18 cellular contexts compared by ENCODE assay signal in the genomic region with DNA sequence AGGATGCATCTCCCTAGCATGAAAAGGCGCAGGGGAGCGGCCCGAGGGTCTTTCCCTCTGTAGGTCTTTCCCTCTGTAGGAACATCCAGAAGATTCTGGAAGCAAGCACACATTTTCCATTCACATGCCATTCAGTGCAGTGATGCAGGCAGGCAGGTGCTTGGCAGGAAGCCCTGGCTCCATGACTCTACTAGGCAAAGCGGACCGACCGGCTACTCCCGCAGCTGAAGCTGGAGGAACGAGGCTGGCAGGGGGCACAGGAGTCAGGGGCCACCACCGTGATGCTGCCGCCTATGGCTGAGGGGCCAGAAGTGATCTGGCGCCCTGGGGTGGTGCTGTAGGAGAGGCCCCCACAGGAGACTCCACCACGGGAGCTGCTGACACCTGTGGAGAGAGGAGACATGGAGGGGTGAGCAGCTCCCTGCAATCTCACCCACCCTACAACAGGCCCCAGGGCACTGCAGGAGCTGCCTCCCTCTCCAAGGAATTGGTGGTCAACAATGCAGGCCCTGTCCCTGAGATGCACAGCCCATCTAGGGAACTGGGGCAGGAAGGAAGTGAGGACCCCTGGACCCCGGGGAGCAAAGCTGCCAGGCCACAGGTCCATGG. TPM values are rescaled to one million over a fixed set of nuclear protein-coding genes. Genes with fewer than 3 reads are reported as not detected.
"Had no signal": no experiment of that assay in that cellular context is flagged by ENCODE, and none has a peak within 500 bp of the region (broad histone marks: within the 10 kb centered on the region; RNA-seq: fewer than 3 reads in every experiment).

No MANE protein-coding gene starts in this region.

- H3K27me3 Mint-ChIP-seq: activated naive CD8-positive, alpha-beta T cell treated with anti-CD3 and anti-CD28 coated beads for 36 hours had no signal

- H3K9me3 Mint-ChIP-seq: activated B cell treated with CpG ODN at 0.5 μM for 24 hours; activated CD4-positive, alpha-beta T cell treated with anti-CD3 and anti-CD28 coated beads, Interleukin-2, amount 10 ng/mL, durations not matched to agents 24 days and 14 days; activated naive CD8-positive, alpha-beta T cell treated with anti-CD3 and anti-CD28 coated beads for 36 hours; activated T-helper 2 cell treated with anti-CD3 and anti-CD28 coated beads, Interferon-gamma antibody, Interleukin-2, Interleukin-4, amounts not matched to agents 10 μg/mL and 5 μg/mL and 100 μg/mL, durations not matched to agents 14 hours and 24 hours and 36 hours; memory B cell; neural crest cell had no signal

- H3K27ac Mint-ChIP-seq: activated B cell treated with CpG ODN at 0.5 μM for 24 hours; activated CD4-positive, alpha-beta T cell treated with anti-CD3 and anti-CD28 coated beads, Interleukin-2, amount 10 ng/mL, durations not matched to agents 24 days and 14 days; activated naive CD8-positive, alpha-beta T cell treated with anti-CD3 and anti-CD28 coated beads for 36 hours; activated T-helper 2 cell treated with anti-CD3 and anti-CD28 coated beads, Interferon-gamma antibody, Interleukin-2, Interleukin-4, amounts not matched to agents 10 μg/mL and 5 μg/mL and 100 μg/mL, durations not matched to agents 14 hours and 24 hours and 36 hours; memory B cell had no signal

- H3K27ac ChIP-seq: heart left ventricle, parathyroid adenoma had no signal

- H3K9me3 ChIP-seq: heart left ventricle had no signal

- DNase-seq: activated B cell treated with CpG ODN at 0.5 μM for 24 hours; activated CD4-positive, alpha-beta T cell treated with anti-CD3 and anti-CD28 coated beads, Interleukin-2, amount 10 ng/mL, durations not matched to agents 24 days and 14 days; activated CD8-positive, alpha-beta memory T cell treated with anti-CD3 and anti-CD28 coated beads for 24 hours; activated naive CD8-positive, alpha-beta T cell treated with anti-CD3 and anti-CD28 coated beads for 36 hours; heart left ventricle; retina; small intestine; trophoblast cell had no signal

- H3K36me3 ChIP-seq: heart left ventricle had no signal

- H3K4me1 Mint-ChIP-seq: neural crest cell had no signal

- H3K36me3 Mint-ChIP-seq: activated naive CD8-positive, alpha-beta T cell treated with anti-CD3 and anti-CD28 coated beads for 36 hours; memory B cell had no signal

- H3K4me1 ChIP-seq: heart left ventricle, parathyroid adenoma had no signal

- FAIRE-seq: frontal cortex, islet of Langerhans, small intestine had no signal

- H3K4me3 ChIP-seq: heart left ventricle had no signal

- H3K4me3 Mint-ChIP-seq: activated B cell treated with CpG ODN at 0.5 μM for 24 hours; activated CD4-positive, alpha-beta T cell treated with anti-CD3 and anti-CD28 coated beads, Interleukin-2, amount 10 ng/mL, durations not matched to agents 24 days and 14 days; activated naive CD8-positive, alpha-beta T cell treated with anti-CD3 and anti-CD28 coated beads for 36 hours; memory B cell; neural crest cell had no signal

RNA-seq across cellular contexts. Expression of gene KRT85, which starts 6.5 kb away (rescaled TPM):
- total RNA-seq: activated B cell treated with CpG ODN at 0.5 μM for 24 hours; activated CD4-positive, alpha-beta T cell treated with anti-CD3 and anti-CD28 coated beads, Interleukin-2, amount 10 ng/mL, durations not matched to agents 24 days and 14 days; activated naive CD8-positive, alpha-beta T cell treated with anti-CD3 and anti-CD28 coated beads for 36 hours; activated T-helper 2 cell treated with anti-CD3 and anti-CD28 coated beads, Interferon-gamma antibody, Interleukin-2, Interleukin-4, amounts not matched to agents 10 μg/mL and 5 μg/mL and 100 μg/mL, durations not matched to agents 14 hours and 24 hours and 36 hours; aorta; fibroblast of lung; frontal cortex; heart left ventricle; left lobe of liver; neural crest cell; T-helper 1 cell treated with Interleukin-12 subunit alpha and Interleukin-12 subunit beta and Interleukin-4 antibody, amounts not matched to agents 30 ng/mL and 1 ng/mL, for 36 hours had no signal
- polyA plus RNA-seq: aorta, fibroblast of lung, heart left ventricle, small intestine had no signal

RNA-seq across cellular contexts. Expression of gene KRT84, which starts 24.7 kb away (rescaled TPM):
- total RNA-seq: activated B cell treated with CpG ODN at 0.5 μM for 24 hours; activated CD4-positive, alpha-beta T cell treated with anti-CD3 and anti-CD28 coated beads, Interleukin-2, amount 10 ng/mL, durations not matched to agents 24 days and 14 days; activated naive CD8-positive, alpha-beta T cell treated with anti-CD3 and anti-CD28 coated beads for 36 hours; activated T-helper 2 cell treated with anti-CD3 and anti-CD28 coated beads, Interferon-gamma antibody, Interleukin-2, Interleukin-4, amounts not matched to agents 10 μg/mL and 5 μg/mL and 100 μg/mL, durations not matched to agents 14 hours and 24 hours and 36 hours; aorta; fibroblast of lung; frontal cortex; heart left ventricle; left lobe of liver; neural crest cell; T-helper 1 cell treated with Interleukin-12 subunit alpha and Interleukin-12 subunit beta and Interleukin-4 antibody, amounts not matched to agents 30 ng/mL and 1 ng/mL, for 36 hours had no signal
- polyA plus RNA-seq: aorta, fibroblast of lung, heart left ventricle, small intestine had no signal

RNA-seq across cellular contexts. Expression of gene KRT83, which starts 39.6 kb away (rescaled TPM):
- total RNA-seq: activated B cell treated with CpG ODN at 0.5 μM for 24 hours; activated CD4-positive, alpha-beta T cell treated with anti-CD3 and anti-CD28 coated beads, Interleukin-2, amount 10 ng/mL, durations not matched to agents 24 days and 14 days; activated naive CD8-positive, alpha-beta T cell treated with anti-CD3 and anti-CD28 coated beads for 36 hours; activated T-helper 2 cell treated with anti-CD3 and anti-CD28 coated beads, Interferon-gamma antibody, Interleukin-2, Interleukin-4, amounts not matched to agents 10 μg/mL and 5 μg/mL and 100 μg/mL, durations not matched to agents 14 hours and 24 hours and 36 hours; aorta; fibroblast of lung; frontal cortex; heart left ventricle; left lobe of liver; neural crest cell; T-helper 1 cell treated with Interleukin-12 subunit alpha and Interleukin-12 subunit beta and Interleukin-4 antibody, amounts not matched to agents 30 ng/mL and 1 ng/mL, for 36 hours had no signal
- polyA plus RNA-seq: aorta, fibroblast of lung, heart left ventricle, small intestine had no signal

RNA-seq across cellular contexts. Expression of gene KRT82, which starts 45.4 kb away (rescaled TPM):
- total RNA-seq: activated B cell treated with CpG ODN at 0.5 μM for 24 hours; activated CD4-positive, alpha-beta T cell treated with anti-CD3 and anti-CD28 coated beads, Interleukin-2, amount 10 ng/mL, durations not matched to agents 24 days and 14 days; activated naive CD8-positive, alpha-beta T cell treated with anti-CD3 and anti-CD28 coated beads for 36 hours; activated T-helper 2 cell treated with anti-CD3 and anti-CD28 coated beads, Interferon-gamma antibody, Interleukin-2, Interleukin-4, amounts not matched to agents 10 μg/mL and 5 μg/mL and 100 μg/mL, durations not matched to agents 14 hours and 24 hours and 36 hours; aorta; fibroblast of lung; frontal cortex; heart left ventricle; left lobe of liver; neural crest cell; T-helper 1 cell treated with Interleukin-12 subunit alpha and Interleukin-12 subunit beta and Interleukin-4 antibody, amounts not matched to agents 30 ng/mL and 1 ng/mL, for 36 hours had no signal
- polyA plus RNA-seq: aorta, fibroblast of lung, heart left ventricle, small intestine had no signal
